ENCODE assay signal across 19 cellular contexts in genomic region chr20:41034239-41034638, GRCh38. TPM values are rescaled to one million over a fixed set of nuclear protein-coding genes. Genes with fewer than 3 reads are reported as not detected.
A peak's percentile ranks its signal among the peaks of the same experiment; 100 is the strongest.
DNase-seq lines count a peak whose midpoint lies in the region; ATAC-seq, FAIRE-seq and TF ChIP-seq lines count a peak whose summit lies in the region.
"Had no signal": no experiment of that assay in that cellular context is flagged by ENCODE, and none has a peak within 500 bp of the region (broad histone marks: within the 10 kb centered on the region; RNA-seq: fewer than 3 reads in every experiment).

No MANE protein-coding gene starts in this region.

- BruUV-seq in K562 (replicated peaks; lab: Mats Ljungman, UMichigan), result no TSS peak
- BruUV-seq in Caco-2 (replicated peaks; lab: Mats Ljungman, UMichigan), result no TSS peak

- no peak for TF ChIP-seq CTCF in K562 (IDR thresholded peaks at IDR 0.05 in 2 of 3, conservative IDR thresholded peaks at IDR 0.05 in 1 of 3; ENCODE audit: insufficient read depth in 2 of 3, low read depth in 1 of 3, low read length in 3 of 3)
- no peak for TF ChIP-seq CTCF in neural progenitor cell (IDR thresholded peaks at IDR 0.05)
- no peak for TF ChIP-seq CTCF in Caco-2 (IDR thresholded peaks at IDR 0.05; ENCODE audit: insufficient read depth in 1 of 2, low read depth in 1 of 2, low read length in 1 of 2, severe bottlenecking in 1 of 2, unreplicated experiment in 1 of 2)

- CTCF ChIA-PET in K562 (lab: Yijun Ruan, JAX; ENCODE audit: low intra/inter-chr PET ratio) (no interaction called here), Caco-2 (lab: Charles Lee) (interaction anchor here (0.7 to 1.0 kb wide), 2 partner anchors 32 to 43 kb away, joined by 4 read pairs; no protein-coding TSS in a partner anchor)

- H3K36me3 ChIP-seq in Karpas-422 (ENCODE audit: insufficient read depth, low read length), result peaks cover 94% of the 10 kb centered on the region
- peaks cover 64% of the 10 kb centered on the region for H3K36me3 ChIP-seq in K562 (ENCODE audit: control insufficient read depth, insufficient read depth, low read length)
- no peaks in the 10 kb centered on the region for H3K36me3 ChIP-seq in neural progenitor cell
- H3K36me3 ChIP-seq in Caco-2 (ENCODE audit: control insufficient read depth, insufficient read depth, low read length), result peaks cover 2% of the 10 kb centered on the region; the same call in 1 of the 2 replicates
- H3K36me3 ChIP-seq: upper lobe of left lung had no signal

- H3K4me3 Mint-ChIP-seq in activated T-cell treated with anti-CD3 and anti-CD28 coated beads, Interleukin-2, amount 50 U/mL, for 24 hours, result peak overlapping the region; percentile 25
- H3K4me3 Mint-ChIP-seq in neural progenitor cell, result no peak overlapping the region
- H3K4me3 Mint-ChIP-seq in stimulated activated effector memory CD8-positive, alpha-beta T cell treated with anti-CD3 and anti-CD28 coated beads, Interleukin-12 subunit alpha, Interleukin-12 subunit beta, amount 100 ng/mL, for 72 hours, result no peak overlapping the region
- no peak overlapping the region for H3K4me3 Mint-ChIP-seq in Caco-2 (ENCODE audit: unreplicated experiment)

- no peak for TF ChIP-seq POLR2A in K562 (conservative IDR thresholded peaks at IDR 0.05)

- H3K9me2 ChIP-seq in Karpas-422 (replicated peaks; ENCODE audit: insufficient read depth, low read length), result no peaks in the 10 kb centered on the region

- WGBS in K562 (ENCODE audit: insufficient coverage, low coverage, missing lambda C conversion rate), result 3% methylated on average over 3 of the region's 3 CpGs

- peaks cover 95% of the 10 kb centered on the region for H3K36me3 Mint-ChIP-seq in activated T-cell treated with anti-CD3 and anti-CD28 coated beads, Interleukin-2, amount 50 U/mL, for 24 hours (ENCODE audit: low read depth)
- H3K36me3 Mint-ChIP-seq in neural progenitor cell (peaks cover 62% of the 10 kb centered on the region), Caco-2 (ENCODE audit: insufficient read depth, unreplicated experiment) (peaks cover 85% of the 10 kb centered on the region)
- peaks cover 87% of the 10 kb centered on the region for H3K36me3 Mint-ChIP-seq in stimulated activated effector memory CD8-positive, alpha-beta T cell treated with anti-CD3 and anti-CD28 coated beads, Interleukin-12 subunit alpha, Interleukin-12 subunit beta, amount 100 ng/mL, for 72 hours

- peak; percentile 78 for FAIRE-seq in K562 (lab: Jason Lieb, UNC)
- FAIRE-seq: A204.1 had no signal

- in situ Hi-C loops in K562 (cut with MboI), result no loop called here

- H3K27me3 ChIP-seq in Karpas-422 (ENCODE audit: low read length) (no peaks in the 10 kb centered on the region), K562 (ENCODE audit: control insufficient read depth in 2 of 2, insufficient read depth in 2 of 2, low read length in 2 of 2) (no peaks in the 10 kb centered on the region), neural progenitor cell (no peaks in the 10 kb centered on the region), Caco-2 (replicated peaks; ENCODE audit: control insufficient read depth, insufficient read depth, low read length) (no peaks in the 10 kb centered on the region)
- H3K27me3 ChIP-seq: upper lobe of left lung had no signal

- H3K79me2 ChIP-seq in Karpas-422 (ENCODE audit: low read length), result peaks cover 100% of the 10 kb centered on the region
- peaks cover 99% of the 10 kb centered on the region for H3K79me2 ChIP-seq in K562 (ENCODE audit: control insufficient read depth, insufficient read depth, low read length)
- H3K79me2 ChIP-seq in neural progenitor cell (ENCODE audit: low read depth), result peaks cover 100% of the 10 kb centered on the region

- H3K4me1 Mint-ChIP-seq in activated T-cell treated with anti-CD3 and anti-CD28 coated beads, Interleukin-2, amount 50 U/mL, for 24 hours (ENCODE audit: low read depth), result peaks cover 87% of the 10 kb centered on the region
- peaks cover 42% of the 10 kb centered on the region for H3K4me1 Mint-ChIP-seq in neural progenitor cell
- peaks cover 82% of the 10 kb centered on the region for H3K4me1 Mint-ChIP-seq in stimulated activated effector memory CD8-positive, alpha-beta T cell treated with anti-CD3 and anti-CD28 coated beads, Interleukin-12 subunit alpha, Interleukin-12 subunit beta, amount 100 ng/mL, for 72 hours
- peaks cover 60% of the 10 kb centered on the region for H3K4me1 Mint-ChIP-seq in Caco-2 (ENCODE audit: low read depth, unreplicated experiment)

- no peaks in the 10 kb centered on the region for H3K9me1 ChIP-seq in K562 (ENCODE audit: control insufficient read depth, insufficient read depth, low read length)

- no peaks in the 10 kb centered on the region for H3K27me3 Mint-ChIP-seq in activated T-cell treated with anti-CD3 and anti-CD28 coated beads, Interleukin-2, amount 50 U/mL, for 24 hours
- H3K27me3 Mint-ChIP-seq in neural progenitor cell (ENCODE audit: insufficient read depth, low read depth) (no peaks in the 10 kb centered on the region), Caco-2 (ENCODE audit: insufficient read depth, unreplicated experiment) (no peaks in the 10 kb centered on the region)

- no peaks in the 10 kb centered on the region for H3K9me3 Mint-ChIP-seq in activated T-cell treated with anti-CD3 and anti-CD28 coated beads, Interleukin-2, amount 50 U/mL, for 24 hours
- peaks cover 5% of the 10 kb centered on the region for H3K9me3 Mint-ChIP-seq in neural progenitor cell
- no peaks in the 10 kb centered on the region for H3K9me3 Mint-ChIP-seq in stimulated activated effector memory CD8-positive, alpha-beta T cell treated with anti-CD3 and anti-CD28 coated beads, Interleukin-12 subunit alpha, Interleukin-12 subunit beta, amount 100 ng/mL, for 72 hours
- no peaks in the 10 kb centered on the region for H3K9me3 Mint-ChIP-seq in Caco-2 (ENCODE audit: unreplicated experiment)

- H3K27ac ChIP-seq in Karpas-422 (ENCODE audit: low read length) (peak overlapping the region; percentile 97), K562 (ENCODE audit: extremely low read depth, low read depth, low read length) (no peak overlapping the region), neural progenitor cell (no peak overlapping the region)
- H3K27ac ChIP-seq: upper lobe of left lung had no signal

- H3K4me2 ChIP-seq in Karpas-422 (ENCODE audit: low read depth, low read length, poor library complexity, severe bottlenecking) (peak overlapping the region; percentile 94), K562 (ENCODE audit: insufficient read depth, low read length) (peak overlapping the region; percentile 64), neural progenitor cell (peak overlapping the region; percentile 99)

- ATAC-seq in K562 (peak; percentile 60), HG02798 (IDR thresholded peaks at IDR 0.05; ENCODE audit: poor library complexity, unreplicated experiment) (no peak)
- no peak for ATAC-seq in stimulated activated effector memory CD8-positive, alpha-beta T cell treated with anti-CD3 and anti-CD28 coated beads, Interleukin-12 subunit alpha, Interleukin-12 subunit beta, amount 100 ng/mL, for 72 hours

- TF ChIP-seq EP300 in K562 (IDR thresholded peaks at IDR 0.05; ENCODE audit: low read length), result peak; percentile 74; the same call in 1 of the 2 replicates

- H4K20me1 ChIP-seq in Karpas-422 (ENCODE audit: insufficient read depth, low read depth, low read length) (peaks cover 83% of the 10 kb centered on the region), K562 (replicated peaks; ENCODE audit: control insufficient read depth, insufficient read depth, low read length) (peaks cover 25% of the 10 kb centered on the region), neural progenitor cell (ENCODE audit: low read depth) (peaks cover 89% of the 10 kb centered on the region)

- H3K27ac Mint-ChIP-seq in activated T-cell treated with anti-CD3 and anti-CD28 coated beads, Interleukin-2, amount 50 U/mL, for 24 hours, result peak overlapping the region; percentile 11
- H3K27ac Mint-ChIP-seq in neural progenitor cell, result no peak overlapping the region
- H3K27ac Mint-ChIP-seq in stimulated activated effector memory CD8-positive, alpha-beta T cell treated with anti-CD3 and anti-CD28 coated beads, Interleukin-12 subunit alpha, Interleukin-12 subunit beta, amount 100 ng/mL, for 72 hours, result no peak overlapping the region
- H3K27ac Mint-ChIP-seq in Caco-2 (ENCODE audit: unreplicated experiment), result no peak overlapping the region

- no peak for DNase-seq in activated T-cell treated with anti-CD3 and anti-CD28 coated beads, Interleukin-2, amount 50 U/mL, for 24 hours
- DNase-seq in activated T-cell treated with anti-CD3 and anti-CD28 coated beads for 4 hours (no peak), Karpas-422 (no peak), K562 (ENCODE audit: extremely low read depth in 1 of 4, low spot score in 3 of 4) (peak; percentile 69 to 83 (median 78)), neural progenitor cell (ENCODE audit: low spot score) (no peak), Caco-2 (no peak)
- no peak for DNase-seq in stimulated activated effector memory CD8-positive, alpha-beta T cell treated with anti-CD3 and anti-CD28 coated beads, Interleukin-12 subunit alpha, Interleukin-12 subunit beta, amount 100 ng/mL, for 72 hours (ENCODE audit: low spot score in 2 of 2)
- DNase-seq: activated CD8-positive, alpha-beta memory T cell treated with anti-CD3 and anti-CD28 coated beads, Interleukin-2, amount 50 U/mL, for 4 hours; activated naive CD4-positive, alpha-beta T cell; DMS79; NCI-H1694; NCI-H226; SIG-M5; stimulated activated naive CD4-positive, alpha-beta T cell treated with Interleukin-2 at 50 U/mL for 16 hours; upper lobe of left lung had no signal

- H3K4me3 ChIP-seq in Karpas-422 (ENCODE audit: low read length), result peak overlapping the region; percentile 91
- H3K4me3 ChIP-seq in K562, result no peak overlapping the region; the same call in 1 of the 2 replicates
- no peak overlapping the region for H3K4me3 ChIP-seq in neural progenitor cell
- H3K4me3 ChIP-seq in Caco-2 (ENCODE audit: low read depth, low read length), result no peak overlapping the region
- H3K4me3 ChIP-seq: HAP-1, lung, upper lobe of left lung had no signal

- intact Hi-C loops in K562 (cut with micrococcal nuclease) (loop anchor here (5.0 kb wide), 1 partner anchor 38 kb away; no protein-coding TSS in a partner anchor), Caco-2 (cut with micrococcal nuclease; ENCODE audit: unreplicated experiment) (no loop called here)

- H3K4me1 ChIP-seq in Karpas-422 (ENCODE audit: low read length) (peaks cover 94% of the 10 kb centered on the region), K562 (replicated peaks in 1 of 2; ENCODE audit: control insufficient read depth in 2 of 2, insufficient read depth in 2 of 2, low read length in 2 of 2) (peaks cover 10 to 42% of the 10 kb centered on the region in 2 experiments), neural progenitor cell (peaks cover 81% of the 10 kb centered on the region), Caco-2 (peaks cover 65% of the 10 kb centered on the region)

- H3F3A ChIP-seq in neural progenitor cell (ENCODE audit: low read depth), result peaks cover 40% of the 10 kb centered on the region

- no peaks in the 10 kb centered on the region for H3K9me3 ChIP-seq in Karpas-422 (ENCODE audit: low read length)
- no peaks in the 10 kb centered on the region for H3K9me3 ChIP-seq in K562 (replicated peaks; ENCODE audit: control insufficient read depth, insufficient read depth, low read depth, low read length)
- no peaks in the 10 kb centered on the region for H3K9me3 ChIP-seq in neural progenitor cell (ENCODE audit: low read depth)
- no peaks in the 10 kb centered on the region for H3K9me3 ChIP-seq in Caco-2
- H3K9me3 ChIP-seq: HAP-1, upper lobe of left lung had no signal

- peak overlapping the region; percentile 9; the same call in 1 of the 2 replicates for H3K9ac ChIP-seq in Karpas-422 (ENCODE audit: low read length)
- H3K9ac ChIP-seq in K562 (ENCODE audit: insufficient read depth in 1 of 2, low read depth in 2 of 2, low read length in 2 of 2), result 0 out of 4 replicates have a peak overlapping the region, but pooled peaks of 1 of the 2 experiments have one; percentile 6
- no peak overlapping the region for H3K9ac ChIP-seq in neural progenitor cell

- peak in 1 of 2 experiments; percentile 4; a peak in 1 of 4 replicates for TF ChIP-seq RAD21 in K562 (CRISPR knock-in tag; conservative IDR thresholded peaks at IDR 0.05 in 1 of 2, IDR thresholded peaks at IDR 0.05 in 1 of 2)

- POLR2A ChIA-PET in K562 (lab: Yijun Ruan, JAX) (interaction anchor here (0.9 to 8.3 kb wide), 3 partner anchors 12 to 53 kb away, joined by 3 to 125 read pairs (median 4); no protein-coding TSS in a partner anchor), Caco-2 (lab: Charles Lee) (no interaction called here)

- H2AFZ ChIP-seq in Karpas-422 (ENCODE audit: low read length) (no peak overlapping the region), K562 (ENCODE audit: low read depth, low read length) (no peak overlapping the region), neural progenitor cell (replicated peaks) (no peak overlapping the region)

RNA-seq across cellular contexts. Expression of gene TOP1, which starts 5.6 kb away (rescaled TPM):
- 89.5 and 101 TPM in 2 replicates for total RNA-seq in Karpas-422 (2014; rRNA removed; shearing (Covaris generic); ENCODE audit: low replicate concordance)
- total RNA-seq in K562 (2011; cell fraction: chromatin; rRNA removed; ENCODE audit: low replicate concordance), result 9.4 and 30.0 TPM in 2 replicates
- total RNA-seq in K562 (2011; cell fraction: nucleolus; rRNA removed), result 7.2 and 9.3 TPM in 2 replicates
- 10.3 and 14.0 TPM in 2 replicates for total RNA-seq in K562 (2011; cell fraction: nucleoplasm; rRNA removed)
- 26.0 and 26.7 TPM in 2 replicates for total RNA-seq in K562 (2014; rRNA removed)
- 44.6 and 46.7 TPM in 2 replicates for total RNA-seq in K562 (2014; rRNA removed; fragmentation: Illumina TruSeq; extraction: Trizol)
- total RNA-seq in K562 (2015; rRNA removed; fragmentation: Illumina TruSeq; extraction: Trizol), result 38.6 and 39.6 TPM in 2 replicates
- 86.0 and 95.6 TPM in 2 replicates for total RNA-seq in K562 (2021)
- polyA plus RNA-seq in K562 (2011; rRNA removed), result 17.3 and 26.4 TPM in 2 replicates
- polyA plus RNA-seq in K562 (2011; cell fraction: cytosol; rRNA removed), result 6.0 and 13.1 TPM in 2 replicates
- polyA plus RNA-seq in K562 (2011; cell fraction: nucleus; rRNA removed), result 16.4 and 19.7 TPM in 2 replicates
- 68.8 and 90.2 TPM in 2 replicates for polyA plus RNA-seq in K562 (2012)
- 101 and 127 TPM in 2 replicates for polyA plus RNA-seq in K562 (2014; fragmentation: Illumina TruSeq; extraction: Trizol)
- 10 to 100 TPM; 29.2 to 38.2 TPM for polyA plus RNA-seq in K562 (2014; fragmentation: Nextera tagmentation; extraction: Ambion mirVana)
- 40.9 and 50.4 TPM in 2 replicates for polyA plus RNA-seq in K562 (2014; rRNA removed)
- polyA minus RNA-seq in K562 (2011; rRNA and poly(A)+ RNA removed), result 30.9 and 35.0 TPM in 2 replicates
- 43.7 and 44.8 TPM in 2 replicates for polyA minus RNA-seq in K562 (2011; cell fraction: cytosol; rRNA and poly(A)+ RNA removed)
- polyA minus RNA-seq in K562 (2011; cell fraction: nucleus; rRNA and poly(A)+ RNA removed), result 9.3 and 13.1 TPM in 2 replicates
- 31.6 and 58.9 TPM in 2 replicates for total RNA-seq in neural progenitor cell (ENCODE audit: low replicate concordance)
- total RNA-seq in Caco-2 (2022), result 142 and 144 TPM in 2 replicates

Comparison
In these comparisons a context has a peak if more than half of its experiments do, and no peak if none do; other contexts are left out.
1. DNase-seq: peak in K562 (4 of 4); none in activated T-cell treated with anti-CD3 and anti-CD28 coated beads, Interleukin-2, amount 50 U/mL, for 24 hours (single experiment), activated T-cell treated with anti-CD3 and anti-CD28 coated beads for 4 hours (single experiment), Karpas-422 (single experiment), neural progenitor cell (single experiment), stimulated activated effector memory CD8-positive, alpha-beta T cell treated with anti-CD3 and anti-CD28 coated beads, Interleukin-12 subunit alpha, Interleukin-12 subunit beta, amount 100 ng/mL, for 72 hours (0 of 2) and Caco-2 (0 of 2).
2. Peak in every context shown above with its lines, with median percentiles within 50 percentile points of each other: H3K4me2 ChIP-seq.